Comparison of ENCODE assay signal across 17 cellular contexts in genomic region chr7:25995216-25995615, GRCh38.
A peak's percentile ranks its signal among the peaks of the same experiment; 100 is the strongest.
DNase-seq lines count a peak whose midpoint lies in the region; ATAC-seq, FAIRE-seq and TF ChIP-seq lines count a peak whose summit lies in the region.
"Had no signal": no experiment of that assay in that cellular context is flagged by ENCODE, and none has a peak within 500 bp of the region (broad histone marks: within the 10 kb centered on the region; RNA-seq: fewer than 3 reads in every experiment).

No MANE protein-coding gene starts in this region.

- H2BK20ac ChIP-seq in IMR-90 (ENCODE audit: low read depth, low read length): no peak overlapping the region

- peak overlapping the region; percentile 32 for H2AFZ ChIP-seq in IMR-90 (replicated peaks; ENCODE audit: low read length, poor library complexity)
- H2AFZ ChIP-seq: GM23338 had no signal

- H4K8ac ChIP-seq in IMR-90 (ENCODE audit: low read depth in 2 of 2, low read length in 2 of 2): no peak overlapping the region

- no peak overlapping the region for H3K23ac ChIP-seq in IMR-90 (ENCODE audit: low read depth, low read length)

- no peak overlapping the region for H2BK120ac ChIP-seq in IMR-90 (ENCODE audit: low read depth, low read length)

- H3K18ac ChIP-seq in IMR-90 (ENCODE audit: low read depth, low read length): no peak overlapping the region

- no peak for FAIRE-seq in pancreas (lab: Jason Lieb, UNC)
- FAIRE-seq: GM12878, GM18507 had no signal

- WGBS in IMR-90 (ENCODE audit: extremely low coverage in 2 of 2, insufficient read length in 1 of 2), 2 experiments: no CpG with 5 or more reads among the region's 3 CpGs
- WGBS in body of pancreas, 2 donors: 6 to 19% methylated on average over 3 of the region's 3 CpGs
- 13 to 15% methylated on average over 3 of the region's 3 CpGs for WGBS in pancreas, 2 donors
- 47 to 80% methylated on average over 3 of the region's 3 CpGs for WGBS in testis, 2 donors

- H2AK9ac ChIP-seq in IMR-90 (replicated peaks; ENCODE audit: low read depth, low read length, poor library complexity): no peak overlapping the region

- TF ChIP-seq CTCF in IMR-90 (conservative IDR thresholded peaks at IDR 0.05; ENCODE audit: low read depth, low read length) (no peak), body of pancreas (IDR thresholded peaks at IDR 0.05) (no peak), pancreas (IDR thresholded peaks at IDR 0.05) (no peak), testis (IDR thresholded peaks at IDR 0.05) (no peak)

- no peak overlapping the region for H3K56ac ChIP-seq in IMR-90 (ENCODE audit: extremely low read depth, insufficient read depth, low read length)

- no peak overlapping the region for H3K4me3 ChIP-seq in IMR-90 (ENCODE audit: insufficient read depth, low read depth, low read length)
- no peak overlapping the region for H3K4me3 ChIP-seq in body of pancreas
- no peak overlapping the region for H3K4me3 ChIP-seq in pancreas
- no peak overlapping the region for H3K4me3 ChIP-seq in testis
- H3K4me3 ChIP-seq: BLaER1 treated with 17β-estradiol and CSF1 and Interleukin-3, amounts not matched to agents 10 nM and 100 nM; GM12878; GM23338 had no signal

- H4K91ac ChIP-seq in IMR-90 (ENCODE audit: insufficient read depth, low read depth, low read length): no peak overlapping the region

- no peak overlapping the region for H4K5ac ChIP-seq in IMR-90 (ENCODE audit: low read depth, low read length)

- H3K4me2 ChIP-seq in IMR-90 (ENCODE audit: low read depth, low read length): no peak overlapping the region
- H3K4me2 ChIP-seq: BLaER1 treated with 17β-estradiol and CSF1 and Interleukin-3, amounts not matched to agents 10 nM and 100 nM; GM23338 had no signal

- H2BK15ac ChIP-seq in IMR-90 (ENCODE audit: low read depth, low read length): no peak overlapping the region

- dilution Hi-C loops in IMR-90 (cut with HindIII; ENCODE audit: low sequenced_read_pairs, unreplicated experiment): no loop called here

- H3K27ac ChIP-seq in IMR-90 (ENCODE audit: insufficient read depth, low read length) (no peak overlapping the region), body of pancreas (peak overlapping the region; percentile 33 to 83 (median 66)), pancreas (peak overlapping the region; percentile 45 to 74 (median 56)), testis (no peak overlapping the region)
- H3K27ac ChIP-seq: BLaER1 treated with 17β-estradiol and CSF1 and Interleukin-3, amounts not matched to agents 10 nM and 100 nM; HL-60 had no signal

- peak; percentile 72 for DNase-seq in DMS53 (lab: John Stamatoyannopoulos, UW)
- no peak for DNase-seq in IMR-90
- DNase-seq in body of pancreas: peak; percentile 36 to 67 (median 48)
- DNase-seq in pancreas: no peak
- DNase-seq in ecto neural progenitor cell (ENCODE audit: low spot score): no peak
- DNase-seq in iPS-NIHi11 (ENCODE audit: low spot score): no peak
- no peak for DNase-seq in testis
- DNase-seq: ACHN; CD4-positive, CD25-positive, alpha-beta regulatory T cell; DMS79; H7 had no signal

- in situ Hi-C loops in IMR-90 (cut with MboI; ENCODE audit: low sequenced_read_pairs): no loop called here

- BruUV-seq in IMR-90 (replicated peaks; lab: Mats Ljungman, UMichigan): no TSS peak

- POLR2A ChIA-PET in IMR-90 (lab: Charles Lee; ENCODE audit: unreplicated experiment): no interaction called here

- H3K9ac ChIP-seq in IMR-90 (ENCODE audit: low read depth, low read length): no peak overlapping the region
- H3K9ac ChIP-seq: BLaER1 treated with 17β-estradiol and CSF1 and Interleukin-3, amounts not matched to agents 10 nM and 100 nM had no signal

- no peaks in the 10 kb centered on the region for H3K9me3 ChIP-seq in IMR-90 (ENCODE audit: control insufficient read depth, insufficient read depth, low read length)
- no peaks in the 10 kb centered on the region for H3K9me3 ChIP-seq in body of pancreas
- H3K9me3 ChIP-seq in pancreas: no peaks in the 10 kb centered on the region
- no peaks in the 10 kb centered on the region for H3K9me3 ChIP-seq in testis

- no peak for TF ChIP-seq RAD21 in IMR-90 (IDR thresholded peaks at IDR 0.05; ENCODE audit: low read length)

- H3K27me3 ChIP-seq in IMR-90 (ENCODE audit: control insufficient read depth, insufficient read depth, low read length) (no peaks in the 10 kb centered on the region), body of pancreas (no peaks in the 10 kb centered on the region), pancreas (no peaks in the 10 kb centered on the region), testis (no peaks in the 10 kb centered on the region)
- H3K27me3 ChIP-seq: BLaER1 treated with 17β-estradiol and CSF1 and Interleukin-3, amounts not matched to agents 10 nM and 100 nM had no signal

- no peak overlapping the region for H2AK5ac ChIP-seq in IMR-90 (ENCODE audit: low read depth, low read length)

- no peaks in the 10 kb centered on the region for H3K9me1 ChIP-seq in IMR-90 (ENCODE audit: insufficient read depth, low read length)

- intact Hi-C loops in IMR-90 (cut with micrococcal nuclease): no loop called here
- intact Hi-C loops in body of pancreas (cut with DNase I): no loop called here
- intact Hi-C loops in pancreas (cut with DNase I): no loop called here
- intact Hi-C loops in testis (cut with DNase I; ENCODE audit: low total_unique reads): no loop called here

- H3K36me3 ChIP-seq in IMR-90 (ENCODE audit: control insufficient read depth, insufficient read depth, low read length) (no peaks in the 10 kb centered on the region), body of pancreas (replicated peaks in 1 of 2; ENCODE audit: insufficient read depth in 1 of 2, low read depth in 2 of 2) (no peaks in the 10 kb centered on the region), pancreas (no peaks in the 10 kb centered on the region), testis (ENCODE audit: low read depth, missing control alignments) (no peaks in the 10 kb centered on the region)
- H3K36me3 ChIP-seq: BLaER1 treated with 17β-estradiol and CSF1 and Interleukin-3, amounts not matched to agents 10 nM and 100 nM had no signal

- H3K4me1 ChIP-seq in IMR-90 (ENCODE audit: control insufficient read depth, insufficient read depth, low read length): no peaks in the 10 kb centered on the region
- H3K4me1 ChIP-seq in body of pancreas: peaks cover 47% of the 10 kb centered on the region
- H3K4me1 ChIP-seq in pancreas: peaks cover 34 to 42% (median 37%) of the 10 kb centered on the region in 3 donors
- no peaks in the 10 kb centered on the region for H3K4me1 ChIP-seq in testis
- H3K4me1 ChIP-seq: BLaER1 treated with 17β-estradiol and CSF1 and Interleukin-3, amounts not matched to agents 10 nM and 100 nM had no signal

- ATAC-seq in IMR-90 (ENCODE audit: low read depth) (no peak), body of pancreas (peak; percentile 58), pancreas (peak; percentile 64 to 82 (median 70))
- no peak for ATAC-seq in activated CD4-positive, CD25-positive, alpha-beta regulatory T cell treated with anti-CD3 and anti-CD28 coated beads, Interleukin-2, amount 50 U/mL, for 24 hours
- ATAC-seq: GM12878, GM23338 had no signal

- H2BK5ac ChIP-seq in IMR-90 (ENCODE audit: low read depth, low read length, poor library complexity, severe bottlenecking): no peak overlapping the region

- no peak overlapping the region for H3K14ac ChIP-seq in IMR-90 (replicated peaks; ENCODE audit: low read depth, low read length)

- no peak overlapping the region for H3K4ac ChIP-seq in IMR-90 (ENCODE audit: low read depth, low read length)

- TF ChIP-seq POLR2A in IMR-90 (IDR thresholded peaks at IDR 0.05; ENCODE audit: low read depth, low read length) (no peak), body of pancreas (IDR thresholded peaks at IDR 0.05) (no peak), testis (IDR thresholded peaks at IDR 0.05) (no peak)

- no peaks in the 10 kb centered on the region for H4K20me1 ChIP-seq in IMR-90 (ENCODE audit: insufficient read depth, low read length)
- H4K20me1 ChIP-seq: BLaER1 treated with 17β-estradiol and CSF1 and Interleukin-3, amounts not matched to agents 10 nM and 100 nM had no signal

- CTCF ChIA-PET in IMR-90 (lab: Yijun Ruan, JAX): no interaction called here

- H3K79me1 ChIP-seq in IMR-90 (ENCODE audit: low read depth in 1 of 2, low read length in 2 of 2): no peaks in the 10 kb centered on the region

TF ChIP-seq in IMR-90, 13 proteins besides CTCF, POLR2A, EP300 and RAD21:
- no peak for TF ChIP-seq SMC3 (IDR thresholded peaks at IDR 0.05; ENCODE audit: low read depth, low read length)
- no peak for TF ChIP-seq RFX5 (IDR thresholded peaks at IDR 0.05; ENCODE audit: low read depth, low read length)
- TF ChIP-seq RCOR1 (IDR thresholded peaks at IDR 0.05; ENCODE audit: insufficient replicate concordance, low read length): no peak
- TF ChIP-seq CHD1 (IDR thresholded peaks at IDR 0.05; ENCODE audit: low read depth, low read length): no peak
- TF ChIP-seq CEBPB (IDR thresholded peaks at IDR 0.05; ENCODE audit: low read depth, low read length): no peak
- TF ChIP-seq BHLHE40 (IDR thresholded peaks at IDR 0.05; ENCODE audit: low read depth, low read length): no peak
- no peak for TF ChIP-seq FOS (IDR thresholded peaks at IDR 0.05; ENCODE audit: low read depth, low read length)
- TF ChIP-seq NFE2L2 (IDR thresholded peaks at IDR 0.05; ENCODE audit: low read depth, low read length): no peak
- no peak for TF ChIP-seq MXI1 (IDR thresholded peaks at IDR 0.05; ENCODE audit: borderline replicate concordance, low read depth, low read length)
- TF ChIP-seq MAZ (IDR thresholded peaks at IDR 0.05; ENCODE audit: borderline replicate concordance, low read depth, low read length): no peak

Comparison
In these comparisons a context has a peak if more than half of its experiments do, and no peak if none do; other contexts are left out.
1. DNase-seq: peak in DMS53 (single experiment) and body of pancreas (4 of 4); none in IMR-90 (single experiment), pancreas (0 of 6), ecto neural progenitor cell (single experiment), iPS-NIHi11 (single experiment) and testis (single experiment).
2. ATAC-seq: peak in body of pancreas (single experiment) and pancreas (4 of 4); none in IMR-90 (single experiment) and activated CD4-positive, CD25-positive, alpha-beta regulatory T cell treated with anti-CD3 and anti-CD28 coated beads, Interleukin-2, amount 50 U/mL, for 24 hours (0 of 2).
3. H3K27ac ChIP-seq: peak in body of pancreas (4 of 4) and pancreas (4 of 4); none in IMR-90 (single experiment) and testis (0 of 2).